8 cellular contexts compared by ENCODE assay signal in genomic region chr20:37178839-37179670, GRCh38. TPM values are rescaled to one million over a fixed set of nuclear protein-coding genes. Genes with fewer than 3 reads are reported as not detected.
DNase-seq lines count a peak whose midpoint lies in the region; ATAC-seq, FAIRE-seq and TF ChIP-seq lines count a peak whose summit lies in the region.

TSS of gene MROH8 (minus strand) at chr20:37179548.
TSS of gene RPN2 (plus strand) at chr20:37179330. CDS start at chr20:37179357, 27 bp downstream.

- peak within 1 kb of the TSS; percentile 97 to 99 for H3K27ac Mint-ChIP-seq in natural killer cell

- no peak for FAIRE-seq in H54 (lab: Jason Lieb, UNC)

- POLR2A ChIA-PET in RWPE1 (lab: Yijun Ruan, JAX; ENCODE audit: low non-redundant PET), result interaction anchor here (0.6 to 1.8 kb wide), 5 partner anchors 10 to 222 kb away, joined by 3 to 7 read pairs (median 3); partner anchors contain the start of gene RBL1

- CTCF ChIA-PET in RWPE1 (lab: Yijun Ruan, JAX), result interaction anchor here (0.5 to 2.5 kb wide), 10 partner anchors 9 to 1171 kb away, joined by 3 to 15 read pairs (median 5); no protein-coding TSS in a partner anchor

- no peaks in the 10 kb centered on the region for H3K9me3 Mint-ChIP-seq in natural killer cell

- TF ChIP-seq CTCF in RWPE1 (conservative IDR thresholded peaks at IDR 0.05; ENCODE audit: low read depth) (no peak), natural killer cell (IDR thresholded peaks at IDR 0.05) (no peak)

- intact Hi-C loops in natural killer cell (cut with micrococcal nuclease), result loop anchor here (5.0 kb wide), 1 partner anchor 348 kb away; the partner anchor contains the start of gene BLCAP

- peak; percentile 48 for TF ChIP-seq POLR2A in H54 (IDR thresholded peaks at IDR 0.05; ENCODE audit: low read depth, low read length)

- H3K27ac ChIP-seq in RWPE1, result peak within 1 kb of the TSS; percentile 98

- peak; percentile 87 to 97 (median 94) for ATAC-seq in natural killer cell

- DNase-seq in ELF-1 (ENCODE audit: low read depth, low spot score), result peak; percentile 100
- peak; percentile 87 for DNase-seq in H54 (ENCODE audit: insufficient read length, low spot score)
- DNase-seq in LoVo (ENCODE audit: low spot score), result peak; percentile 95
- DNase-seq in RWPE1 (ENCODE audit: low spot score), result peak; percentile 100
- DNase-seq in activated T-helper 9 cell treated with anti-CD3 and anti-CD28 coated beads, Interleukin-2, amount 50 U/mL, for 16 hours (ENCODE audit: low read depth), result peak; percentile 93
- DNase-seq in fibroblast of peridontal ligament (ENCODE audit: extremely low read depth), result peak; percentile 96
- DNase-seq in natural killer cell, result peak; percentile 93
- peak; percentile 90 to 95 (median 92) for DNase-seq in stimulated activated naive CD4-positive, alpha-beta T cell (lab: John Stamatoyannopoulos, UW)

- H3K36me3 Mint-ChIP-seq in natural killer cell, result no peaks in the 10 kb centered on the region

- H3K4me3 Mint-ChIP-seq in natural killer cell, result peak within 1 kb of the TSS; percentile 99

- peaks cover 40 to 42% of the 10 kb centered on the region in 2 donors for H3K4me1 Mint-ChIP-seq in natural killer cell

- H3K27me3 Mint-ChIP-seq in natural killer cell (ENCODE audit: low read depth in 2 of 2), result peaks cover 0 to 2% of the 10 kb centered on the region in 2 donors

RNA-seq across cellular contexts. Expression of gene MROH8, which starts in this region (rescaled TPM):
- 1 to 10 TPM; 1.7 to 3.2 (median 2.3) TPM for total RNA-seq in natural killer cell

RNA-seq across cellular contexts. Expression of gene RPN2, which starts in this region (rescaled TPM):
- total RNA-seq in natural killer cell, result 100 to 1,000 TPM; 124 to 136 (median 125) TPM

Comparison
In these comparisons a context has a peak if more than half of its experiments do, and no peak if none do; other contexts are left out.
1. Peak in every context shown above with its lines: DNase-seq, ATAC-seq and H3K27ac ChIP-seq.